Comparison of ENCODE assay signal across 8 cellular contexts in the genomic region with DNA sequence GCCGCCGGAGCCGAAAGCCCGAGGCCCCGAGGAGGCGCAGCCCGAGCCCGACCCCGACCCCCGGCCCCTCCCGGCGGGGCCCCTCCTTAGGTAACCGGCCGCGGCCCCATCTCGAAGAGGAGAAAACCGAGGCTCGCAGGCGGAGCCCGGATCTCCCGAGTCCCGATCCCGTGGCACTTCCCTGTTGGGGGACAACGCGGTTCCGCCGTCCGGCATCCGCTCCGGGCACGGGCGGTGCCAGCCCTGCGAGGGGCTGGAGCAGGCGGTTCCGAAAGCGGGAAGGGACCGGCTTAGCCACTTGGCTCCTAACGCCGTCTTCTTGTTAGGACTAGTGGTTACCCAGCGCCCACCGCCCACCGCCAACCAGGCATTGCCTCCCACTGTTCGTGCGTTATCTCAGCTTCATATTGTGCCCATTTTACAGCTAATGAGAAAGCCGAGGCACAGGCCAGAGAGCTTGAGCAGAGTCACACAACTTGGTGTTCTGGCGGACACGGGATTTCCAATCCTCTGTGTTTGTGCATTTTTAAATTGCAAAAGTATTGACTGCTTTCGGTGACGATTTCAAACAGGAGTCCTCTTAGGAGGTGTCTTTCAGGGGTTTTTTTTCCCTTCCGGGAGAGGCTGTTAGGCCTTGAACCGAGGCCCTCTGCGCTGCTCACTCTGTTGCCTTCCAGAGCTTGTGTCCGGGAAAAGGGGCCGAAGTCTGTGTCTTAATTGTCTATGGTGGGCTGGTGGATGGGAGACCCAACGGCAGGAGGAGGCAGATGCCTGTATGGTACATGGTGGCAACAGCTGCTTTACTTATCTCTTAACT. TPM values are rescaled to one million over a fixed set of nuclear protein-coding genes. Genes with fewer than 3 reads are reported as not detected.
DNase-seq lines count a peak whose midpoint lies in the region; ATAC-seq and TF ChIP-seq lines count a peak whose summit lies in the region.

No MANE protein-coding gene starts in this region.

- H3K4me3 ChIP-seq in AG04449 (ENCODE audit: low read depth, low read length) (peak overlapping the region; percentile 74), SJCRH30 (peak overlapping the region; percentile 85), endodermal cell (ENCODE audit: low read length) (peak overlapping the region; percentile 83)

- H3K9ac ChIP-seq in endodermal cell (ENCODE audit: extremely low read depth, low read length, poor library complexity, severe bottlenecking) = peak overlapping the region; percentile 75

- TF ChIP-seq CTCF in AG04449 (IDR thresholded peaks at IDR 0.05; ENCODE audit: insufficient read depth, low read length, missing control alignments) = no peak
- TF ChIP-seq CTCF in GM13977 (IDR thresholded peaks at IDR 0.05; ENCODE audit: extremely low read depth, insufficient read depth, missing control alignments) = no peak
- TF ChIP-seq CTCF in endodermal cell (conservative IDR thresholded peaks at IDR 0.05) = no peak

- H3K9me3 ChIP-seq in SJCRH30 (replicated peaks) = no peaks in the 10 kb centered on the region; the same call in 1 of the 2 replicates
- peaks cover 14% of the 10 kb centered on the region for H3K9me3 ChIP-seq in endodermal cell (ENCODE audit: control insufficient read depth, low read length)

- H3K9me3 Mint-ChIP-seq in endodermal cell = peaks cover 3% of the 10 kb centered on the region
- peaks cover 0 to 2% (median 0%) of the 10 kb centered on the region in 9 donors for H3K9me3 Mint-ChIP-seq in naive thymus-derived CD8-positive, alpha-beta T cell

- 8 to 10% methylated on average over 38 to 55 of the region's 55 CpGs for WGBS in endodermal cell (ENCODE audit: insufficient coverage in 1 of 2, insufficient read length in 1 of 2), 2 experiments

- H3K36me3 Mint-ChIP-seq in endodermal cell (ENCODE audit: low read depth) = peaks cover 27% of the 10 kb centered on the region
- H3K36me3 Mint-ChIP-seq in naive thymus-derived CD8-positive, alpha-beta T cell = peaks cover 0 to 3% (median 2%) of the 10 kb centered on the region in 3 donors

- H3K4me3 Mint-ChIP-seq in endodermal cell = peak overlapping the region; percentile 74
- H3K4me3 Mint-ChIP-seq in naive thymus-derived CD8-positive, alpha-beta T cell = peak overlapping the region; percentile 52 to 82 (median 78)

- H3K27ac Mint-ChIP-seq in endodermal cell = peak overlapping the region; percentile 59
- peak overlapping the region in 2 of 10 donors; percentile 16 to 27 for H3K27ac Mint-ChIP-seq in naive thymus-derived CD8-positive, alpha-beta T cell

- no peaks in the 10 kb centered on the region for H3K27me3 Mint-ChIP-seq in endodermal cell (ENCODE audit: insufficient read depth)
- peaks cover 8 to 28% (median 21%) of the 10 kb centered on the region in 5 donors for H3K27me3 Mint-ChIP-seq in naive thymus-derived CD8-positive, alpha-beta T cell

- H3K27me3 ChIP-seq in SJCRH30 = no peaks in the 10 kb centered on the region
- H3K27me3 ChIP-seq in endodermal cell (ENCODE audit: control insufficient read depth, insufficient read depth, low read length, poor library complexity, severe bottlenecking) = no peaks in the 10 kb centered on the region

- H3K27ac ChIP-seq in SJCRH30 (peak overlapping the region; percentile 70), endodermal cell (ENCODE audit: low read depth, low read length) (no peak overlapping the region)

- H3K4me1 ChIP-seq in SJCRH30 = 0 out of 2 replicates have a peak, but pooled peaks cover 3% of the 10 kb centered on the region
- H3K4me1 ChIP-seq in endodermal cell (ENCODE audit: control insufficient read depth, insufficient read depth, low read length) = no peaks in the 10 kb centered on the region

- POLR2A ChIA-PET in AG04449 (lab: Yijun Ruan, JAX) = no interaction called here
- POLR2A ChIA-PET in naive thymus-derived CD8-positive, alpha-beta T cell (lab: Charles Lee) = interaction anchor here (0.6 to 1.0 kb wide), 4 partner anchors 14 to 815 kb away, joined by 4 to 9 read pairs (median 4); no protein-coding TSS in a partner anchor

- in situ Hi-C loops in GM13977 (cut with MboI; ENCODE audit: low pct_unique_long_range_greater_than_20kb, low sequenced_read_pairs, unreplicated experiment) = no loop called here

- CTCF ChIA-PET in AG04449 (lab: Yijun Ruan, JAX) = interaction anchor here (2.2 kb wide), 1 partner anchor 9 kb away, joined by 6 read pairs; no protein-coding TSS in a partner anchor

- H3K4me1 Mint-ChIP-seq in endodermal cell = peaks cover 6% of the 10 kb centered on the region
- peaks cover 5 to 11% (median 8%) of the 10 kb centered on the region in 4 donors for H3K4me1 Mint-ChIP-seq in naive thymus-derived CD8-positive, alpha-beta T cell

- H3K36me3 ChIP-seq in SJCRH30 = peaks cover 23% of the 10 kb centered on the region
- H3K36me3 ChIP-seq in endodermal cell (ENCODE audit: control insufficient read depth, insufficient read depth, low read length) = peaks cover 27% of the 10 kb centered on the region

- ATAC-seq in HG02970 (IDR thresholded peaks at IDR 0.05; ENCODE audit: low FRiP score, unreplicated experiment) = peak; percentile 27
- no peak for ATAC-seq in naive thymus-derived CD8-positive, alpha-beta T cell

- DNase-seq in AG04449 (ENCODE audit: low read depth, low spot score) (no peak), GM13977 (ENCODE audit: low spot score) (peak; percentile 39), SJCRH30 (peak; percentile 38 to 60), endodermal cell (peak; percentile 73), NCI-H2107 treated with DMSO at 0.1 percent for 48 hours (lab: John Stamatoyannopoulos, UW; ENCODE audit: unreplicated experiment) (no peak), LoVo (ENCODE audit: low spot score) (no peak)
- peak in 1 of 10 donors; percentile 8 for DNase-seq in naive thymus-derived CD8-positive, alpha-beta T cell

RNA-seq across cellular contexts. Expression of a gene that starts 0.6 kb away (rescaled TPM):
- total RNA-seq in SJCRH30 (2014; rRNA removed; shearing (Covaris generic)) = 50.2 and 52.9 TPM in 2 replicates
- 10 to 100 TPM; 21.5 to 38.3 TPM for total RNA-seq in endodermal cell
- polyA plus RNA-seq in endodermal cell (2013, experiment 1 of 2) = 38.5 TPM
- polyA plus RNA-seq in endodermal cell (2013, experiment 2 of 2) = 41.6 TPM
- under 1 TPM in 1 of 2 experiments, not detected in 1; 0.44 TPM for total RNA-seq in naive thymus-derived CD8-positive, alpha-beta T cell
- under 1 TPM in 1 of 3 donors, not detected in 2; 0.27 TPM for polyA plus RNA-seq in naive thymus-derived CD8-positive, alpha-beta T cell

RNA-seq across cellular contexts. Expression of a gene that starts 22.3 kb away (rescaled TPM):
- 37.8 and 40.6 TPM in 2 replicates for total RNA-seq in SJCRH30 (2014; rRNA removed; shearing (Covaris generic))
- 10 to 100 TPM; 23.3 to 24.8 TPM for total RNA-seq in endodermal cell
- polyA plus RNA-seq in endodermal cell (2013, experiment 1 of 2) = 13.4 TPM
- polyA plus RNA-seq in endodermal cell (2013, experiment 2 of 2) = 12.8 TPM
- 10 to 100 TPM; 17.5 to 18.0 TPM for total RNA-seq in naive thymus-derived CD8-positive, alpha-beta T cell
- 1 to 10 TPM; 3.7 to 6.4 (median 5.3) TPM for polyA plus RNA-seq in naive thymus-derived CD8-positive, alpha-beta T cell

Comparison
In these comparisons a context has a peak if more than half of its experiments do, and no peak if none do; other contexts are left out.
1. DNase-seq: peak in GM13977 (single experiment), SJCRH30 (2 of 2) and endodermal cell (single experiment); none in AG04449 (single experiment), NCI-H2107 treated with DMSO at 0.1 percent for 48 hours (single experiment) and LoVo (single experiment).
2. RNA of a gene that starts 0.6 kb away (total RNA-seq): 50.2 to 52.9 TPM in SJCRH30 and 21.5 to 38.3 TPM in endodermal cell; 0.44 TPM in naive thymus-derived CD8-positive, alpha-beta T cell; every median in the first group is over 10 times any median in the second.
3. Peak in every context shown above with its lines, with median percentiles within 50 percentile points of each other: H3K4me3 ChIP-seq.